14 cellular contexts compared by ENCODE assay signal in the genomic region with DNA sequence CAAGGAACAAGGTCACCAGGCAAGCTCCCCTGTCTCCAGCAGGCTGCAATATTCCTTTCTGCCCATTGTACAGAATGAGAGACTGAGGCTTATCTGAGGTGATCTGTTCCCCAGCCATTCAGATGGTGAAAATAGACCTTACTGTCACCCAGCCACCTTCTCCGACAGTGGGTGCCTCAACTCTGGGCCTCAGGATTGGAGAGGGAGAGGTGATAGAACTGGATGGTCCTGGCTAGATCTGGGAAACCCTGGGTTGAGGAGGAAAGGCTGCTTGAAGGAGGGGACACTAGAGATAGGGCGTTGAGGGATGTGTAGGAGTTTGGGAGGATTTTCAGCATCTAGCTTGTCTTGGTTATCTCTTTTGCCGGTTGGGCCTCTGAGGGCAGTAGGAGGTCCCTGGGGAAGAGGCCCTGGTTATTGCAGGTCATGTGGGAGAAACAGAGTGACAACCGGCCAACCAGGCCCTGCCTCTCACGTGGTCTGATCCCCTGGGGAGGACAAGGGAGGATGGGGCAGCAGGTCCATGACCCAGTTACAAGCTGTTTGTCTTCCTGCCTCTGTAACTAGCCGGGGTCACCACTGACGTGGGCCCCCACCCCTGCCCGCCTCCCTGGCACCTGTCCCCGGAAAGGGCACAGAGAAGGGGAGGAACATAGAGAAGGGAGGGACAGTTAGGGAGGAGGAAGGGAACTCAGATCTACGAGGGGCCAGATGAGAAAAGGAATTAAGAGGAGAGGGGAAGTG. TPM values are rescaled to one million over a fixed set of nuclear protein-coding genes. Genes with fewer than 3 reads are reported as not detected.
DNase-seq lines count a peak whose midpoint lies in the region; ATAC-seq, FAIRE-seq and TF ChIP-seq lines count a peak whose summit lies in the region.
"Had no signal": no experiment of that assay in that cellular context is flagged by ENCODE, and none has a peak within 500 bp of the region (broad histone marks: within the 10 kb centered on the region; RNA-seq: fewer than 3 reads in every experiment).

No MANE protein-coding gene starts in this region.

- peak; percentile 53 to 71 (median 64) for ATAC-seq in heart left ventricle
- ATAC-seq in GM18907 (IDR thresholded peaks at IDR 0.05; ENCODE audit: unreplicated experiment), result no peak

- peaks cover 4% of the 10 kb centered on the region for H3K36me3 ChIP-seq in A673 (ENCODE audit: insufficient read depth, low read length, poor library complexity, severe bottlenecking)
- H3K36me3 ChIP-seq in SK-N-SH (replicated peaks in 1 of 2; ENCODE audit: control insufficient read depth in 1 of 2, insufficient read depth in 2 of 2, low read length in 1 of 2), result no peaks in the 10 kb centered on the region
- H3K36me3 ChIP-seq in heart left ventricle, result peaks cover 0 to 5% (median 0%) of the 10 kb centered on the region in 9 donors
- no peaks in the 10 kb centered on the region for H3K36me3 ChIP-seq in parathyroid adenoma (ENCODE audit: control insufficient read depth, insufficient read depth, low read length)

- TF ChIP-seq RAD21 in SK-N-SH (IDR thresholded peaks at IDR 0.05; ENCODE audit: low read length), result no peak

- H3K9ac ChIP-seq in SK-N-SH (no peak overlapping the region), parathyroid adenoma (no peak overlapping the region)

- H3K4me3 ChIP-seq in A673 (ENCODE audit: low read depth, low read length, poor library complexity, severe bottlenecking) (no peak overlapping the region), SK-N-SH (ENCODE audit: low read depth in 2 of 2, low read length in 1 of 2) (peak overlapping the region in 1 of 2 experiments; percentile 0; a peak in 1 of 4 replicates), heart left ventricle (peak overlapping the region in 6 of 12 donors; percentile 21 to 42 (median 30)), parathyroid adenoma (ENCODE audit: low read depth, low read length) (no peak overlapping the region)

- no TSS peak for BruUV-seq in A673 (replicated peaks; lab: Mats Ljungman, UMichigan)

- POLR2A ChIA-PET in A673 (lab: Charles Lee; ENCODE audit: low non-redundant PET), result no interaction called here
- POLR2A ChIA-PET in SK-N-SH (lab: Yijun Ruan, JAX), result interaction anchor here (0.6 to 2.7 kb wide), 5 partner anchors 9 to 55 kb away, joined by 4 to 21 read pairs (median 6); no protein-coding TSS in a partner anchor

- CTCF ChIA-PET in A673 (lab: Charles Lee), result no interaction called here
- CTCF ChIA-PET in SK-N-SH (lab: Yijun Ruan, JAX), result interaction anchor here (1.1 to 4.4 kb wide), 4 partner anchors 14 to 98 kb away, joined by 3 to 32 read pairs (median 8); no protein-coding TSS in a partner anchor

- peak in 1 of 2 experiments; percentile 27; a peak in 1 of 4 replicates for TF ChIP-seq EP300 in SK-N-SH (IDR thresholded peaks at IDR 0.05; ENCODE audit: borderline replicate concordance in 1 of 2, low read depth in 1 of 2, low read length in 1 of 2)

- FAIRE-seq in D721Med (lab: Jason Lieb, UNC), result no peak
- FAIRE-seq: TTC549 had no signal

- no peak for DNase-seq in A673 (ENCODE audit: low spot score)
- peak; percentile 64 for DNase-seq in SK-N-SH
- peak in 3 of 5 donors; percentile 70 to 87 (median 75) for DNase-seq in heart left ventricle
- DNase-seq in NCI-H2029 treated with DMSO at 0.1 percent for 48 hours (lab: John Stamatoyannopoulos, UW), result no peak
- DNase-seq in COLO829 (ENCODE audit: low spot score), result no peak
- DNase-seq in D721Med (ENCODE audit: insufficient read length, low spot score), result no peak
- DNase-seq: activated naive CD4-positive, alpha-beta T cell treated with Interleukin-2 at 50 U/mL for 16 hours; Karpas-422; NCI-H69; trophoblast cell had no signal

- H3K79me2 ChIP-seq in SK-N-SH (ENCODE audit: insufficient read depth) (peaks cover 100% of the 10 kb centered on the region), parathyroid adenoma (peaks cover 71% of the 10 kb centered on the region)

- H2AFZ ChIP-seq in SK-N-SH (ENCODE audit: low read depth) (no peak overlapping the region), parathyroid adenoma (no peak overlapping the region)

- H3K27me3 ChIP-seq in A673 (replicated peaks; ENCODE audit: insufficient read depth, low read depth, low read length, poor library complexity), result no peaks in the 10 kb centered on the region
- no peaks in the 10 kb centered on the region for H3K27me3 ChIP-seq in SK-N-SH (ENCODE audit: insufficient read depth)
- no peaks in the 10 kb centered on the region for H3K27me3 ChIP-seq in heart left ventricle
- no peaks in the 10 kb centered on the region for H3K27me3 ChIP-seq in parathyroid adenoma (ENCODE audit: control insufficient read depth, insufficient read depth, low read length)

- H4K20me1 ChIP-seq in SK-N-SH (ENCODE audit: insufficient read depth), result peaks cover 89% of the 10 kb centered on the region

- 49% methylated on average over 10 of the region's 10 CpGs for WGBS in SK-N-SH (ENCODE audit: low lambda C conversion rate)
- 23 to 32% (median 29%) methylated on average over 10 of the region's 10 CpGs for WGBS in heart left ventricle, 4 donors

- H3K9me3 ChIP-seq in A673 (ENCODE audit: low read depth, low read length, poor library complexity, severe bottlenecking) (no peaks in the 10 kb centered on the region), SK-N-SH (no peaks in the 10 kb centered on the region), heart left ventricle (no peaks in the 10 kb centered on the region), parathyroid adenoma (ENCODE audit: control insufficient read depth, low read length) (no peaks in the 10 kb centered on the region)

- H3K4me2 ChIP-seq in SK-N-SH (peak overlapping the region; percentile 68), parathyroid adenoma (ENCODE audit: low read length) (peak overlapping the region; percentile 57)

- H3K4me1 ChIP-seq in A673 (ENCODE audit: insufficient read depth, low read length, poor library complexity, severe bottlenecking) (peaks cover 11% of the 10 kb centered on the region), SK-N-SH (ENCODE audit: control insufficient read depth in 1 of 2, insufficient read depth in 2 of 2, low read depth in 1 of 2, low read length in 1 of 2) (peaks cover 3 to 36% of the 10 kb centered on the region in 2 experiments; a peak in 3 of 4 replicates), heart left ventricle (peaks cover 0 to 61% (median 31%) of the 10 kb centered on the region in 12 donors), parathyroid adenoma (peaks cover 37% of the 10 kb centered on the region)

- no peak for TF ChIP-seq POLR2A in heart left ventricle (IDR thresholded peaks at IDR 0.05)

- intact Hi-C loops in A673 (cut with micrococcal nuclease; ENCODE audit: unreplicated experiment) (no loop called here), heart left ventricle (cut with DNase I) (loop anchor here in 1 of 10 donors (1.0 kb wide), 1 partner anchor 8 kb away; a partner anchor contains a TSS)

- H3F3A ChIP-seq in SK-N-SH (replicated peaks; ENCODE audit: insufficient read depth), result peaks cover 11% of the 10 kb centered on the region

- H3K27ac ChIP-seq in A673 (ENCODE audit: low read depth, low read length, poor library complexity, severe bottlenecking) (peak overlapping the region; percentile 59), SK-N-SH (ENCODE audit: low read depth in 2 of 2, low read length in 1 of 2) (peak overlapping the region; percentile 44 to 94), heart left ventricle (peak overlapping the region; percentile 60 to 100 (median 91)), parathyroid adenoma (peak overlapping the region; percentile 74)
- H3K27ac ChIP-seq: epithelial cell of prostate had no signal

- no peak for TF ChIP-seq CTCF in A673 (conservative IDR thresholded peaks at IDR 0.05; ENCODE audit: low read depth, low read length)
- TF ChIP-seq CTCF in SK-N-SH (IDR thresholded peaks at IDR 0.05), result no peak
- no peak for TF ChIP-seq CTCF in heart left ventricle (IDR thresholded peaks at IDR 0.05)
- TF ChIP-seq CTCF in parathyroid adenoma (IDR thresholded peaks at IDR 0.05), result no peak
- no peak for TF ChIP-seq CTCF in D721Med (IDR thresholded peaks at IDR 0.05; ENCODE audit: insufficient read depth, missing control alignments)

- no peaks in the 10 kb centered on the region for H3K9me2 ChIP-seq in SK-N-SH

TF ChIP-seq in SK-N-SH, 30 proteins besides CTCF, POLR2A, EP300 and RAD21:
- TF ChIP-seq RCOR1 (IDR thresholded peaks at IDR 0.05; ENCODE audit: low read length), result no peak; the same call in 1 of the 2 replicates
- 0 out of 2 replicates have a peak, but pooled peaks have one; percentile 2 for TF ChIP-seq MXI1 (IDR thresholded peaks at IDR 0.05; ENCODE audit: low read depth, low read length)
TF ChIP-seq in SK-N-SH: peak in this region for 1.

RNA-seq across cellular contexts. Expression of a gene that starts 8.2 kb away (rescaled TPM):
- total RNA-seq in A673 (2021) (112 and 122 TPM in 2 replicates), heart left ventricle (100 to 1,000 TPM; 107 to 267 (median 155) TPM)
- polyA plus RNA-seq in SK-N-SH (2012; rRNA removed) (2.6 and 7.2 TPM in 2 replicates), heart left ventricle (100 to 1,000 TPM; 159 to 192 TPM)
- 5.7 and 8.1 TPM in 2 replicates for polyA plus RNA-seq in SK-N-SH (2012; cell fraction: cytosol; rRNA removed)
- polyA plus RNA-seq in SK-N-SH (2012; cell fraction: nucleus; rRNA removed), result 13.4 and 14.9 TPM in 2 replicates

Comparison
In these comparisons a context has a peak if more than half of its experiments do, and no peak if none do; other contexts are left out.
1. DNase-seq: peak in SK-N-SH (single experiment) and heart left ventricle (3 of 5); none in A673 (single experiment), NCI-H2029 treated with DMSO at 0.1 percent for 48 hours (single experiment), COLO829 (single experiment) and D721Med (single experiment).
2. Peak in every context shown above with its lines, with median percentiles within 50 percentile points of each other: H3K27ac ChIP-seq.